In the genomic region with DNA sequence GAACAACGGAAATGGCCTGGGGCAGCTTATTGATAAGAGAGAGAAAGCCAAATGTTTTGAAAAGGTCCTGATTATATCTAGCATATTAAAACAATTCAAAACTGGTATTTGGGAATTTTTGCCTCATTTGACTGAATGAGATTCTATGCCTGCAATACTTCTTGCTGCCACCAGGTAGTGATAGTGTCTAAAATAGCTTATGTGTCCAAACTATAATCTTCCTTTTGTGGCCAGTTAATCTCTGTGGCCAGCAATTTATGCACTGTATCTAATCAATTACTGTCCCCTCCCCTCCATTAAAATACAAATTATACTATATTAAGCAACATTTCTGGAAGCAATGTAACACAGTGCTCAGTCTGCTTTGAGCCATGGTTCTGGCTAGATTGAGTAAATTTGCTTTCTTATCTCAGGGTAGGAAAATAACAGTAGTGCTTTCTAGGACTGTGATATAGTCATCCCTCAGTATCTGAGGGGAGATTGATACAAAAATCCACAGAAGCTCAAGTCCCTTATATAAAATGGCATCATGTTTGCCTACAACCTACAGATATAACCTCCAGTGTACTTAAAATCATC, we compare ENCODE assay signal across 1 cellular context.
TF ChIP-seq lines count a peak whose summit lies in the region.

No MANE protein-coding gene starts in this region.

TF ChIP-seq in GM23338, 12 proteins besides CTCF, POLR2A, EP300 and RAD21 (continued from another document):
- TF ChIP-seq, protein P1, sequence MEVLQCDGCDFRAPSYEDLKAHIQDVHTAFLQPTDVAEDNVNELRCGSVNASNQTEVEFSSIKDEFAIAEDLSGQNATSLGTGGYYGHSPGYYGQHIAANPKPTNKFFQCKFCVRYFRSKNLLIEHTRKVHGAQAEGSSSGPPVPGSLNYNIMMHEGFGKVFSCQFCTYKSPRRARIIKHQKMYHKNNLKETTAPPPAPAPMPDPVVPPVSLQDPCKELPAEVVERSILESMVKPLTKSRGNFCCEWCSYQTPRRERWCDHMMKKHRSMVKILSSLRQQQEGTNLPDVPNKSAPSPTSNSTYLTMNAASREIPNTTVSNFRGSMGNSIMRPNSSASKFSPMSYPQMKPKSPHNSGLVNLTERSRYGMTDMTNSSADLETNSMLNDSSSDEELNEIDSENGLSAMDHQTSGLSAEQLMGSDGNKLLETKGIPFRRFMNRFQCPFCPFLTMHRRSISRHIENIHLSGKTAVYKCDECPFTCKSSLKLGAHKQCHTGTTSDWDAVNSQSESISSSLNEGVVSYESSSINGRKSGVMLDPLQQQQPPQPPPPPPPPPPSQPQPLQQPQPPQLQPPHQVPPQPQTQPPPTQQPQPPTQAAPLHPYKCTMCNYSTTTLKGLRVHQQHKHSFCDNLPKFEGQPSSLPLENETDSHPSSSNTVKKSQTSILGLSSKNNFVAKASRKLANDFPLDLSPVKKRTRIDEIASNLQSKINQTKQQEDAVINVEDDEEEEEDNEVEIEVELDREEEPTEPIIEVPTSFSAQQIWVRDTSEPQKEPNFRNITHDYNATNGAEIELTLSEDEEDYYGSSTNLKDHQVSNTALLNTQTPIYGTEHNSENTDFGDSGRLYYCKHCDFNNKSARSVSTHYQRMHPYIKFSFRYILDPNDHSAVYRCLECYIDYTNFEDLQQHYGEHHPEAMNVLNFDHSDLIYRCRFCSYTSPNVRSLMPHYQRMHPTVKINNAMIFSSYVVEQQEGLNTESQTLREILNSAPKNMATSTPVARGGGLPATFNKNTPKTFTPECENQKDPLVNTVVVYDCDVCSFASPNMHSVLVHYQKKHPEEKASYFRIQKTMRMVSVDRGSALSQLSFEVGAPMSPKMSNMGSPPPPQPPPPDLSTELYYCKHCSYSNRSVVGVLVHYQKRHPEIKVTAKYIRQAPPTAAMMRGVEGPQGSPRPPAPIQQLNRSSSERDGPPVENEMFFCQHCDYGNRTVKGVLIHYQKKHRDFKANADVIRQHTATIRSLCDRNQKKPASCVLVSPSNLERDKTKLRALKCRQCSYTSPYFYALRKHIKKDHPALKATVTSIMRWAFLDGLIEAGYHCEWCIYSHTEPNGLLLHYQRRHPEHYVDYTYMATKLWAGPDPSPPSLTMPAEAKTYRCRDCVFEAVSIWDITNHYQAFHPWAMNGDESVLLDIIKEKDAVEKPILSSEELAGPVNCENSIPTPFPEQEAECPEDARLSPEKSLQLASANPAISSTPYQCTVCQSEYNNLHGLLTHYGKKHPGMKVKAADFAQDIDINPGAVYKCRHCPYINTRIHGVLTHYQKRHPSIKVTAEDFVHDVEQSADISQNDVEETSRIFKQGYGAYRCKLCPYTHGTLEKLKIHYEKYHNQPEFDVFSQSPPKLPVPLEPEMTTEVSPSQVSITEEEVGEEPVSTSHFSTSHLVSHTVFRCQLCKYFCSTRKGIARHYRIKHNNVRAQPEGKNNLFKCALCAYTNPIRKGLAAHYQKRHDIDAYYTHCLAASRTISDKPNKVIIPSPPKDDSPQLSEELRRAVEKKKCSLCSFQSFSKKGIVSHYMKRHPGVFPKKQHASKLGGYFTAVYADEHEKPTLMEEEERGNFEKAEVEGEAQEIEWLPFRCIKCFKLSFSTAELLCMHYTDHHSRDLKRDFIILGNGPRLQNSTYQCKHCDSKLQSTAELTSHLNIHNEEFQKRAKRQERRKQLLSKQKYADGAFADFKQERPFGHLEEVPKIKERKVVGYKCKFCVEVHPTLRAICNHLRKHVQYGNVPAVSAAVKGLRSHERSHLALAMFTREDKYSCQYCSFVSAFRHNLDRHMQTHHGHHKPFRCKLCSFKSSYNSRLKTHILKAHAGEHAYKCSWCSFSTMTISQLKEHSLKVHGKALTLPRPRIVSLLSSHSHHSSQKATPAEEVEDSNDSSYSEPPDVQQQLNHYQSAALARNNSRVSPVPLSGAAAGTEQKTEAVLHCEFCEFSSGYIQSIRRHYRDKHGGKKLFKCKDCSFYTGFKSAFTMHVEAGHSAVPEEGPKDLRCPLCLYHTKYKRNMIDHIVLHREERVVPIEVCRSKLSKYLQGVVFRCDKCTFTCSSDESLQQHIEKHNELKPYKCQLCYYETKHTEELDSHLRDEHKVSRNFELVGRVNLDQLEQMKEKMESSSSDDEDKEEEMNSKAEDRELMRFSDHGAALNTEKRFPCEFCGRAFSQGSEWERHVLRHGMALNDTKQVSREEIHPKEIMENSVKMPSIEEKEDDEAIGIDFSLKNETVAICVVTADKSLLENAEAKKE (CRISPR knock-in tag; IDR thresholded peaks at IDR 0.05): no peak
- TF ChIP-seq JUNB (IDR thresholded peaks at IDR 0.05; ENCODE audit: unreplicated experiment): no peak
- no peak for TF ChIP-seq STAT1 (IDR thresholded peaks at IDR 0.05; ENCODE audit: unreplicated experiment)
- no peak for TF ChIP-seq NANOG (IDR thresholded peaks at IDR 0.05; ENCODE audit: borderline replicate concordance)
TF ChIP-seq in GM23338: peak in this region for 0.
